ENCODE assay signal across 6 cellular contexts in genomic region chr2:133120310-133120709, GRCh38.
"Had no signal": no experiment of that assay in that cellular context is flagged by ENCODE, and none has a peak within 500 bp of the region (broad histone marks: within the 10 kb centered on the region; RNA-seq: fewer than 3 reads in every experiment).

No MANE protein-coding gene starts in this region.

- DNase-seq: IMR-90, KBM-7, KG1 had no signal

- ATAC-seq: HepG2, K562 had no signal

- H3K27ac ChIP-seq: HL-60 had no signal

- H3K4me3 ChIP-seq: K562 had no signal
